In the genomic region with DNA sequence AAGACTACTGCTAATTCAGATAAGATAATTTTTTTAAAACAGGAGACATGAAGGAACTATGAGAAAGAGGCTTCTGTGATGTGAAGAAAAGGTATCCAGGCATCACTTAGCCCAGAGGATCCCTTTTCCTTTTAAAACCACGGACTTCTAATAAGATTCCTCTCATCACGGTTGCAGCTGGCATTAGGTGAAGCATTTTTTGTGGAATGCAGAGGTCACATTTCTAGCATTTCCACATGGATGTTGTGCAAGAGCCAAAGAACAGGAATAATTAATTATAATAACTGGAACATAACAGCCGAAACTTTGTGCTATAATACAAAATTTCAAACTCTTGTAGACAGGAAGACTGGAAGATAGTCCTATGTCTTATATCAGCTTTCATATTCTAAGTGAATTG, we compare ENCODE assay signal across 15 cellular contexts.
"Had no signal": no experiment of that assay in that cellular context is flagged by ENCODE, and none has a peak within 500 bp of the region (broad histone marks: within the 10 kb centered on the region; RNA-seq: fewer than 3 reads in every experiment).

No MANE protein-coding gene starts in this region.

- DNase-seq: activated B cell treated with CpG ODN at 0.5 μM for 24 hours; activated CD4-positive, alpha-beta T cell treated with anti-CD3 and anti-CD28 coated beads for 48 hours; activated CD8-positive, alpha-beta memory T cell treated with anti-CD3 and anti-CD28 coated beads, Interleukin-2, amount 50 U/mL, for 48 hours; activated gamma-delta T cell treated with Interleukin-2 at 50 U/mL for 16 hours; activated T-cell treated with anti-CD3 and anti-CD28 coated beads, Interleukin-2, amount 50 U/mL, for 72 hours; aorta; central memory CD4-positive, alpha-beta T cell; effector CD4-positive, alpha-beta T cell; left lung; mammary epithelial cell; psoas muscle; sigmoid colon had no signal

- H3K4me3 ChIP-seq: coronary artery, hepatocyte, left lung, psoas muscle, sigmoid colon had no signal

- H3K36me3 ChIP-seq: left lung, sigmoid colon had no signal

- H3K27me3 ChIP-seq: hepatocyte, left lung had no signal

- H3K4me1 ChIP-seq: left lung, psoas muscle, sigmoid colon had no signal

- H3K9me3 ChIP-seq: left lung, psoas muscle, sigmoid colon had no signal

- ATAC-seq: activated T-cell treated with anti-CD3 and anti-CD28 coated beads, Interleukin-2, amount 50 U/mL, for 72 hours; left lung; psoas muscle; stimulated activated memory B cell treated with anti-CD40 and anti-IgM and Interleukin-4, amounts not matched to agents 10 μg/mL and 1 μg/mL and 100 μg/mL, for 72 hours had no signal
